ENCODE assay signal across 23 cellular contexts in genomic region chr9:129095908-129096307, GRCh38. TPM values are rescaled to one million over a fixed set of nuclear protein-coding genes. Genes with fewer than 3 reads are reported as not detected.
DNase-seq lines count a peak whose midpoint lies in the region; ATAC-seq and TF ChIP-seq lines count a peak whose summit lies in the region.
"Had no signal": no experiment of that assay in that cellular context is flagged by ENCODE, and none has a peak within 500 bp of the region (broad histone marks: within the 10 kb centered on the region; RNA-seq: fewer than 3 reads in every experiment).

No MANE protein-coding gene starts in this region.

- peaks cover 0 to 49% (median 33%) of the 10 kb centered on the region in 9 donors for H3K36me3 ChIP-seq in heart left ventricle
- peaks cover 0 to 2% of the 10 kb centered on the region in 2 donors for H3K36me3 ChIP-seq in body of pancreas (replicated peaks in 1 of 2; ENCODE audit: insufficient read depth in 1 of 2, low read depth in 2 of 2)
- peaks cover 8% of the 10 kb centered on the region for H3K36me3 ChIP-seq in osteoblast (ENCODE audit: insufficient read depth, low read length)

- no peak overlapping the region for H3K27ac ChIP-seq in heart left ventricle
- H3K27ac ChIP-seq in body of pancreas, result peak overlapping the region; percentile 55 to 77 (median 66)
- H3K27ac ChIP-seq in osteoblast (ENCODE audit: low read depth, low read length), result no peak overlapping the region
- H3K27ac ChIP-seq: 22Rv1, A549, C4-2B had no signal

- intact Hi-C loops in Right ventricle myocardium inferior (cut with DNase I), result no loop called here
- intact Hi-C loops in heart left ventricle (cut with DNase I), result no loop called here
- intact Hi-C loops in body of pancreas (cut with DNase I), result no loop called here

- H3K4me2 ChIP-seq in osteoblast (ENCODE audit: insufficient read depth, low read length), result no peak overlapping the region
- H3K4me2 ChIP-seq: A549 had no signal

- H3K79me2 ChIP-seq in osteoblast (ENCODE audit: insufficient read depth, low read length), result no peaks in the 10 kb centered on the region

- peak; percentile 25 for DNase-seq in Right ventricle myocardium inferior (ENCODE audit: missing footprints)
- no peak for DNase-seq in heart left ventricle
- DNase-seq in body of pancreas, result no peak
- DNase-seq in osteoblast (ENCODE audit: insufficient read length, low spot score, missing footprints), result peak; percentile 54
- DNase-seq in mesenteric fat pad (ENCODE audit: low spot score), result no peak
- no peak for DNase-seq in NCI-H1694 (lab: John Stamatoyannopoulos, UW)
- DNase-seq: AML-193; Calu3; CD4-positive, alpha-beta T cell; CD8-positive, alpha-beta T cell; DMS 273 treated with DMSO at 0.1 percent for 48 hours; DMS153; DMS53; DMS79; DND-41; EL; GDM1 had no signal

- WGBS in heart left ventricle, 4 donors, result 92 to 94% (median 93%) methylated on average over 5 to 12 of the region's 12 CpGs
- 95% methylated on average over 12 of the region's 12 CpGs; no CpG with 5 or more reads in 1 of the 2 donors for WGBS in body of pancreas, 2 donors

- no peak for ATAC-seq in Right ventricle myocardium inferior
- no peak for ATAC-seq in heart left ventricle
- ATAC-seq in body of pancreas, result no peak
- ATAC-seq: A549; CD8-positive, alpha-beta T cell; GM12878 had no signal

- TF ChIP-seq POLR2A in heart left ventricle (IDR thresholded peaks at IDR 0.05), result no peak
- TF ChIP-seq POLR2A in body of pancreas (IDR thresholded peaks at IDR 0.05), result no peak

- TF ChIP-seq CTCF in heart left ventricle (IDR thresholded peaks at IDR 0.05) (no peak), body of pancreas (IDR thresholded peaks at IDR 0.05) (no peak), osteoblast (IDR thresholded peaks at IDR 0.05; ENCODE audit: extremely low read depth, low read depth, low read length) (no peak)

- no peak overlapping the region for H2AFZ ChIP-seq in osteoblast (ENCODE audit: low read length)

- peaks cover 0 to 10% (median 1%) of the 10 kb centered on the region in 12 donors for H3K4me1 ChIP-seq in heart left ventricle
- peaks cover 33% of the 10 kb centered on the region for H3K4me1 ChIP-seq in body of pancreas
- no peaks in the 10 kb centered on the region for H3K4me1 ChIP-seq in osteoblast (ENCODE audit: insufficient read depth, low read length)
- H3K4me1 ChIP-seq: A549, Caco-2 had no signal

- no peaks in the 10 kb centered on the region for H3K27me3 ChIP-seq in heart left ventricle
- no peaks in the 10 kb centered on the region for H3K27me3 ChIP-seq in body of pancreas
- no peaks in the 10 kb centered on the region for H3K27me3 ChIP-seq in osteoblast (ENCODE audit: insufficient read depth, low read length)
- H3K27me3 ChIP-seq: BLaER1 treated with 17β-estradiol and CSF1 and Interleukin-3, amounts not matched to agents 10 nM and 100 nM had no signal

- H3K9me3 ChIP-seq in heart left ventricle, result no peaks in the 10 kb centered on the region
- H3K9me3 ChIP-seq in body of pancreas, result no peaks in the 10 kb centered on the region
- H3K9me3 ChIP-seq in osteoblast (ENCODE audit: low read depth, low read length), result no peaks in the 10 kb centered on the region
- H3K9me3 ChIP-seq: A549; BLaER1 treated with 17β-estradiol and CSF1 and Interleukin-3, amounts not matched to agents 10 nM and 100 nM; Caco-2 had no signal

- H4K20me1 ChIP-seq in osteoblast (ENCODE audit: insufficient read depth, low read length), result no peaks in the 10 kb centered on the region

- H3K4me3 ChIP-seq in heart left ventricle (no peak overlapping the region), body of pancreas (no peak overlapping the region), osteoblast (ENCODE audit: insufficient read depth, low read length) (no peak overlapping the region)
- H3K4me3 ChIP-seq: A549; BLaER1 treated with 17β-estradiol and CSF1 and Interleukin-3, amounts not matched to agents 10 nM and 100 nM; GM12878 had no signal

RNA-seq across cellular contexts. Expression of gene CRAT, which starts 14.7 kb away (rescaled TPM):
- total RNA-seq in Right ventricle myocardium inferior (85.5 TPM), heart left ventricle (100 to 1,000 TPM in 2 of 9 donors, 10 to 100 TPM in 7; 50.8 to 126 (median 68.2) TPM), body of pancreas (100 to 1,000 TPM in 1 of 2 donors, 10 to 100 TPM in 1; 84.8 to 112 TPM), osteoblast (64.8 and 79.6 TPM in 2 replicates), mesenteric fat pad (65.7 TPM)
- polyA plus RNA-seq in heart left ventricle, result 10 to 100 TPM; 37.0 to 64.7 TPM

RNA-seq across cellular contexts. Expression of gene DOLPP1, which starts 15.0 kb away (rescaled TPM):
- total RNA-seq in Right ventricle myocardium inferior, result 6.8 TPM
- 10 to 100 TPM in 1 of 9 donors, 1 to 10 TPM in 8; 3.2 to 10.3 (median 5.8) TPM for total RNA-seq in heart left ventricle
- polyA plus RNA-seq in heart left ventricle, result 10 to 100 TPM in 1 of 2 donors, 1 to 10 TPM in 1; 3.0 to 11.5 TPM
- total RNA-seq in body of pancreas, result 1 to 10 TPM; 2.9 to 7.9 TPM
- total RNA-seq in osteoblast, result 10.3 and 10.5 TPM in 2 replicates
- 10.4 TPM for total RNA-seq in mesenteric fat pad

RNA-seq across cellular contexts. Expression of gene PTPA, which starts 15.3 kb away (rescaled TPM):
- 194 TPM for total RNA-seq in Right ventricle myocardium inferior
- total RNA-seq in heart left ventricle, result 100 to 1,000 TPM in 8 of 9 donors, 10 to 100 TPM in 1; 96.0 to 212 (median 172) TPM
- 100 to 1,000 TPM; 129 to 211 TPM for polyA plus RNA-seq in heart left ventricle
- 10 to 100 TPM; 32.7 to 52.1 TPM for total RNA-seq in body of pancreas
- total RNA-seq in osteoblast, result 64.8 and 73.5 TPM in 2 replicates
- 61.9 TPM for total RNA-seq in mesenteric fat pad

RNA-seq across cellular contexts. Expression of gene MIGA2, which starts 59.5 kb away (rescaled TPM):
- 38.2 TPM for total RNA-seq in Right ventricle myocardium inferior
- 10 to 100 TPM; 29.2 to 49.5 (median 31.6) TPM for total RNA-seq in heart left ventricle
- 10 to 100 TPM; 27.7 to 61.3 TPM for polyA plus RNA-seq in heart left ventricle
- 10 to 100 TPM; 11.9 to 36.6 TPM for total RNA-seq in body of pancreas
- total RNA-seq in osteoblast, result 21.2 and 22.4 TPM in 2 replicates
- total RNA-seq in mesenteric fat pad, result 17.3 TPM

Comparison
In these comparisons a context has a peak if more than half of its experiments do, and no peak if none do; other contexts are left out.
1. DNase-seq: peak in Right ventricle myocardium inferior (single experiment) and osteoblast (single experiment); none in heart left ventricle (0 of 5), body of pancreas (0 of 4), mesenteric fat pad (single experiment) and NCI-H1694 (single experiment).
2. H3K27ac ChIP-seq: peak in body of pancreas (4 of 4); none in heart left ventricle (0 of 12) and osteoblast (single experiment).